1 cellular context compared by ENCODE assay signal in genomic region chr6:27840572-27840971, GRCh38.
TF ChIP-seq lines count a peak whose summit lies in the region.

No MANE protein-coding gene starts in this region.

TF ChIP-seq in HEK293, 187 proteins besides CTCF, POLR2A, EP300 and RAD21 (continued from another document and continues in another):
- TF ChIP-seq, protein P1, sequence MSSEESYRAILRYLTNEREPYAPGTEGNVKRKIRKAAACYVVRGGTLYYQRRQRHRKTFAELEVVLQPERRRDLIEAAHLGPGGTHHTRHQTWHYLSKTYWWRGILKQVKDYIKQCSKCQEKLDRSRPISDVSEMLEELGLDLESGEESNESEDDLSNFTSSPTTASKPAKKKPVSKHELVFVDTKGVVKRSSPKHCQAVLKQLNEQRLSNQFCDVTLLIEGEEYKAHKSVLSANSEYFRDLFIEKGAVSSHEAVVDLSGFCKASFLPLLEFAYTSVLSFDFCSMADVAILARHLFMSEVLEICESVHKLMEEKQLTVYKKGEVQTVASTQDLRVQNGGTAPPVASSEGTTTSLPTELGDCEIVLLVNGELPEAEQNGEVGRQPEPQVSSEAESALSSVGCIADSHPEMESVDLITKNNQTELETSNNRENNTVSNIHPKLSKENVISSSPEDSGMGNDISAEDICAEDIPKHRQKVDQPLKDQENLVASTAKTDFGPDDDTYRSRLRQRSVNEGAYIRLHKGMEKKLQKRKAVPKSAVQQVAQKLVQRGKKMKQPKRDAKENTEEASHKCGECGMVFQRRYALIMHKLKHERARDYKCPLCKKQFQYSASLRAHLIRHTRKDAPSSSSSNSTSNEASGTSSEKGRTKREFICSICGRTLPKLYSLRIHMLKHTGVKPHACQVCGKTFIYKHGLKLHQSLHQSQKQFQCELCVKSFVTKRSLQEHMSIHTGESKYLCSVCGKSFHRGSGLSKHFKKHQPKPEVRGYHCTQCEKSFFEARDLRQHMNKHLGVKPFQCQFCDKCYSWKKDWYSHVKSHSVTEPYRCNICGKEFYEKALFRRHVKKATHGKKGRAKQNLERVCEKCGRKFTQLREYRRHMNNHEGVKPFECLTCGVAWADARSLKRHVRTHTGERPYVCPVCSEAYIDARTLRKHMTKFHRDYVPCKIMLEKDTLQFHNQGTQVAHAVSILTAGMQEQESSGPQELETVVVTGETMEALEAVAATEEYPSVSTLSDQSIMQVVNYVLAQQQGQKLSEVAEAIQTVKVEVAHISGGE (tag by site-specific recombination; conservative IDR thresholded peaks at IDR 0.05; ENCODE audit: low read depth) = peak; percentile 90
- no peak for TF ChIP-seq ZNF785 (tag by site-specific recombination; IDR thresholded peaks at IDR 0.05)
- 0 out of 2 replicates have a peak, but pooled peaks have one; percentile 49 for TF ChIP-seq ZNF175 (tag by site-specific recombination; IDR thresholded peaks at IDR 0.05)
- 0 out of 2 replicates have a peak, but pooled peaks have one; percentile 7 for TF ChIP-seq FEZF1 (tag by site-specific recombination; IDR thresholded peaks at IDR 0.05)
- peak; percentile 94 for TF ChIP-seq ZNF266 (tag by site-specific recombination; IDR thresholded peaks at IDR 0.05; ENCODE audit: low read depth)
- TF ChIP-seq ZNF654 (tag by site-specific recombination; IDR thresholded peaks at IDR 0.05; ENCODE audit: low read depth) = peak; percentile 61
- no peak; the same call in 1 of the 2 replicates for TF ChIP-seq ZNF548 (tag by site-specific recombination; IDR thresholded peaks at IDR 0.05)
- peak; percentile 92 for TF ChIP-seq ZXDB (tag by site-specific recombination; IDR thresholded peaks at IDR 0.05)
- no peak for TF ChIP-seq ZNF610 (tag by site-specific recombination; IDR thresholded peaks at IDR 0.05; ENCODE audit: borderline replicate concordance)
- no peak for TF ChIP-seq ZNF521 (tag by site-specific recombination; IDR thresholded peaks at IDR 0.05)
- TF ChIP-seq, protein P2, sequence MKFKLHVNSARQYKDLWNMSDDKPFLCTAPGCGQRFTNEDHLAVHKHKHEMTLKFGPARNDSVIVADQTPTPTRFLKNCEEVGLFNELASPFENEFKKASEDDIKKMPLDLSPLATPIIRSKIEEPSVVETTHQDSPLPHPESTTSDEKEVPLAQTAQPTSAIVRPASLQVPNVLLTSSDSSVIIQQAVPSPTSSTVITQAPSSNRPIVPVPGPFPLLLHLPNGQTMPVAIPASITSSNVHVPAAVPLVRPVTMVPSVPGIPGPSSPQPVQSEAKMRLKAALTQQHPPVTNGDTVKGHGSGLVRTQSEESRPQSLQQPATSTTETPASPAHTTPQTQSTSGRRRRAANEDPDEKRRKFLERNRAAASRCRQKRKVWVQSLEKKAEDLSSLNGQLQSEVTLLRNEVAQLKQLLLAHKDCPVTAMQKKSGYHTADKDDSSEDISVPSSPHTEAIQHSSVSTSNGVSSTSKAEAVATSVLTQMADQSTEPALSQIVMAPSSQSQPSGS (tag by site-specific recombination; IDR thresholded peaks at IDR 0.05; ENCODE audit: low read depth) = no peak
- no peak for TF ChIP-seq ZNF768 (tag by site-specific recombination; IDR thresholded peaks at IDR 0.05)
- TF ChIP-seq ZNF530 (tag by site-specific recombination; IDR thresholded peaks at IDR 0.05; ENCODE audit: low read depth) = peak; percentile 83
- no peak for TF ChIP-seq ZNF311 (tag by site-specific recombination; IDR thresholded peaks at IDR 0.05; ENCODE audit: borderline replicate concordance)
- no peak for TF ChIP-seq GLI4 (tag by site-specific recombination; IDR thresholded peaks at IDR 0.05)
- TF ChIP-seq ZNF518A (tag by site-specific recombination; conservative IDR thresholded peaks at IDR 0.05; ENCODE audit: low read depth) = peak; percentile 99
- TF ChIP-seq, protein P3, sequence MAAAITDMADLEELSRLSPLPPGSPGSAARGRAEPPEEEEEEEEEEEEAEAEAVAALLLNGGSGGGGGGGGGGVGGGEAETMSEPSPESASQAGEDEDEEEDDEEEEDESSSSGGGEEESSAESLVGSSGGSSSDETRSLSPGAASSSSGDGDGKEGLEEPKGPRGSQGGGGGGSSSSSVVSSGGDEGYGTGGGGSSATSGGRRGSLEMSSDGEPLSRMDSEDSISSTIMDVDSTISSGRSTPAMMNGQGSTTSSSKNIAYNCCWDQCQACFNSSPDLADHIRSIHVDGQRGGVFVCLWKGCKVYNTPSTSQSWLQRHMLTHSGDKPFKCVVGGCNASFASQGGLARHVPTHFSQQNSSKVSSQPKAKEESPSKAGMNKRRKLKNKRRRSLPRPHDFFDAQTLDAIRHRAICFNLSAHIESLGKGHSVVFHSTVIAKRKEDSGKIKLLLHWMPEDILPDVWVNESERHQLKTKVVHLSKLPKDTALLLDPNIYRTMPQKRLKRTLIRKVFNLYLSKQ (tag by site-specific recombination; IDR thresholded peaks at IDR 0.05; ENCODE audit: borderline replicate concordance) = peak; percentile 99
- TF ChIP-seq, protein P4, sequence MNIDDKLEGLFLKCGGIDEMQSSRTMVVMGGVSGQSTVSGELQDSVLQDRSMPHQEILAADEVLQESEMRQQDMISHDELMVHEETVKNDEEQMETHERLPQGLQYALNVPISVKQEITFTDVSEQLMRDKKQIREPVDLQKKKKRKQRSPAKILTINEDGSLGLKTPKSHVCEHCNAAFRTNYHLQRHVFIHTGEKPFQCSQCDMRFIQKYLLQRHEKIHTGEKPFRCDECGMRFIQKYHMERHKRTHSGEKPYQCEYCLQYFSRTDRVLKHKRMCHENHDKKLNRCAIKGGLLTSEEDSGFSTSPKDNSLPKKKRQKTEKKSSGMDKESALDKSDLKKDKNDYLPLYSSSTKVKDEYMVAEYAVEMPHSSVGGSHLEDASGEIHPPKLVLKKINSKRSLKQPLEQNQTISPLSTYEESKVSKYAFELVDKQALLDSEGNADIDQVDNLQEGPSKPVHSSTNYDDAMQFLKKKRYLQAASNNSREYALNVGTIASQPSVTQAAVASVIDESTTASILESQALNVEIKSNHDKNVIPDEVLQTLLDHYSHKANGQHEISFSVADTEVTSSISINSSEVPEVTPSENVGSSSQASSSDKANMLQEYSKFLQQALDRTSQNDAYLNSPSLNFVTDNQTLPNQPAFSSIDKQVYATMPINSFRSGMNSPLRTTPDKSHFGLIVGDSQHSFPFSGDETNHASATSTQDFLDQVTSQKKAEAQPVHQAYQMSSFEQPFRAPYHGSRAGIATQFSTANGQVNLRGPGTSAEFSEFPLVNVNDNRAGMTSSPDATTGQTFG (tag by site-specific recombination; IDR thresholded peaks at IDR 0.05; ENCODE audit: borderline replicate concordance) = no peak
- peak; percentile 79 for TF ChIP-seq ZNF223 (tag by site-specific recombination; IDR thresholded peaks at IDR 0.05)
- TF ChIP-seq YY2 (tag by site-specific recombination; IDR thresholded peaks at IDR 0.05) = no peak
- no peak for TF ChIP-seq SALL2 (tag by site-specific recombination; IDR thresholded peaks at IDR 0.05; ENCODE audit: borderline replicate concordance)
- peak; percentile 72; the same call in 1 of the 2 replicates for TF ChIP-seq ZNF639 (tag by site-specific recombination; IDR thresholded peaks at IDR 0.05)
- no peak for TF ChIP-seq ZNF211 (tag by site-specific recombination; IDR thresholded peaks at IDR 0.05; ENCODE audit: low read depth)
- peak; percentile 32; the same call in 1 of the 2 replicates for TF ChIP-seq ZNF362 (tag by site-specific recombination; IDR thresholded peaks at IDR 0.05)
- peak; percentile 59; the same call in 1 of the 2 replicates for TF ChIP-seq ZNF18 (tag by site-specific recombination; IDR thresholded peaks at IDR 0.05)
- TF ChIP-seq KLF7 (tag by site-specific recombination; IDR thresholded peaks at IDR 0.05; ENCODE audit: borderline replicate concordance) = peak; percentile 79; the same call in 1 of the 2 replicates
- TF ChIP-seq ZNF394 (tag by site-specific recombination; IDR thresholded peaks at IDR 0.05; ENCODE audit: borderline replicate concordance) = peak; percentile 99
- no peak for TF ChIP-seq ZNF660 (tag by site-specific recombination; IDR thresholded peaks at IDR 0.05)
- TF ChIP-seq ZNF624 (tag by site-specific recombination; IDR thresholded peaks at IDR 0.05) = no peak
- no peak for TF ChIP-seq ZIC2 (tag by site-specific recombination; IDR thresholded peaks at IDR 0.05)
- peak; percentile 96 for TF ChIP-seq ZNF510 (tag by site-specific recombination; IDR thresholded peaks at IDR 0.05; ENCODE audit: insufficient replicate concordance)
- TF ChIP-seq ZNF202 (tag by site-specific recombination; IDR thresholded peaks at IDR 0.05; ENCODE audit: borderline replicate concordance) = peak; percentile 98
- TF ChIP-seq, protein P5, sequence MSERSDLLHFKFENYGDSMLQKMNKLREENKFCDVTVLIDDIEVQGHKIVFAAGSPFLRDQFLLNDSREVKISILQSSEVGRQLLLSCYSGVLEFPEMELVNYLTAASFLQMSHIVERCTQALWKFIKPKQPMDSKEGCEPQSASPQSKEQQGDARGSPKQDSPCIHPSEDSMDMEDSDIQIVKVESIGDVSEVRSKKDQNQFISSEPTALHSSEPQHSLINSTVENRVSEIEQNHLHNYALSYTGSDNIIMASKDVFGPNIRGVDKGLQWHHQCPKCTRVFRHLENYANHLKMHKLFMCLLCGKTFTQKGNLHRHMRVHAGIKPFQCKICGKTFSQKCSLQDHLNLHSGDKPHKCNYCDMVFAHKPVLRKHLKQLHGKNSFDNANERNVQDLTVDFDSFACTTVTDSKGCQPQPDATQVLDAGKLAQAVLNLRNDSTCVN (tag by site-specific recombination; optimal IDR thresholded peaks at IDR 0.05) = no peak
- TF ChIP-seq, protein P6, sequence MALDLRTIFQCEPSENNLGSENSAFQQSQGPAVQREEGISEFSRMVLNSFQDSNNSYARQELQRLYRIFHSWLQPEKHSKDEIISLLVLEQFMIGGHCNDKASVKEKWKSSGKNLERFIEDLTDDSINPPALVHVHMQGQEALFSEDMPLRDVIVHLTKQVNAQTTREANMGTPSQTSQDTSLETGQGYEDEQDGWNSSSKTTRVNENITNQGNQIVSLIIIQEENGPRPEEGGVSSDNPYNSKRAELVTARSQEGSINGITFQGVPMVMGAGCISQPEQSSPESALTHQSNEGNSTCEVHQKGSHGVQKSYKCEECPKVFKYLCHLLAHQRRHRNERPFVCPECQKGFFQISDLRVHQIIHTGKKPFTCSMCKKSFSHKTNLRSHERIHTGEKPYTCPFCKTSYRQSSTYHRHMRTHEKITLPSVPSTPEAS (tag by site-specific recombination; IDR thresholded peaks at IDR 0.05) = no peak
- peak; percentile 75 for TF ChIP-seq ZBTB21 (tag by site-specific recombination; IDR thresholded peaks at IDR 0.05)
- no peak for TF ChIP-seq ZNF76 (tag by site-specific recombination; IDR thresholded peaks at IDR 0.05; ENCODE audit: borderline replicate concordance, low read depth)
- peak; percentile 95 for TF ChIP-seq ZNF664 (tag by site-specific recombination; IDR thresholded peaks at IDR 0.05)
- no peak for TF ChIP-seq ZNF114 (tag by site-specific recombination; IDR thresholded peaks at IDR 0.05)
